8 cellular contexts compared by ENCODE assay signal in the genomic region with DNA sequence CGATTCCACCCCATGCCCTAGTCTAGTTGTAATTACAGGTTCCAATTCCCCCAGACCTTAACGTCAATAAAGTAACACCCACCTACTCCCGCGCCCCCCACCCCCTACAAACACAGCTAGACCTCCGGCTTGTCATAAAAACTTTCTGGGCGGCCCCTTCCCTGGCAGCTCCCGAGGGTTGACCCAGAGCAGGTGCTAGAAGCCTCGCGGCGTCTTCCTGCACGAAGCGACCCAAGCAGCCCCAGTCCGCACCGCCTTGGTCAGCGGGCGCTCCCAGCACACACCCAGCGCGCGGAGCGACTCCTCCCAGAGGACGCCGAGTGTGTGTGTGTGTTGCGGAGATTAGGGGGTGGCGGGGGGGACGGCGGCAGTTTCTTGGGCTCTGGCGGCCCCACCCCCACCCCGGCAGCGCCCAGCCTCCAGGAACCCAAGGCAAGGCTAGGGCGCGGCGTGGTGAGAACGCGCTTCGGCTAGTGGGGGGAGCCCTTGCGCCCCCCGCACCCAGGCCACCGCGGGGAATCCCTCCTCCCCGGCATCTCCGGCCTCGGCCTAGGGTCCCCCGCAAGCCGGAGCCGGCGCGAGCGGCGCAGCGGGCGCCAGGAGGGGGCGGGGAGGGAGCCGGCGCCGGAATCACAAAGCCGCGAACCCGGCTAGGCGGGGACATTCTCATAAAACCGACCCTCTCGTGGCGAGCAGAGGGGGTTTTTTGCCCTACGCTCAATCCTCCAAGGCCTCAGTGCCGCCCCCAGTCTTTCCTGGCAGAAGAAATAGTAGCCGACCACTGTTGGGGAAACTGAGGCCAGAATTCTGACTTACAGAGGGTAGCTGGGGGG. TPM values are rescaled to one million over a fixed set of nuclear protein-coding genes. Genes with fewer than 3 reads are reported as not detected.
DNase-seq lines count a peak whose midpoint lies in the region; ATAC-seq and TF ChIP-seq lines count a peak whose summit lies in the region.
"Had no signal": no experiment of that assay in that cellular context is flagged by ENCODE, and none has a peak within 500 bp of the region (broad histone marks: within the 10 kb centered on the region; RNA-seq: fewer than 3 reads in every experiment).

No MANE protein-coding gene starts in this region.

- no peaks in the 10 kb centered on the region for H3K36me3 ChIP-seq in WERI-Rb-1
- H3K36me3 ChIP-seq in iPS-15b (ENCODE audit: control insufficient read depth, insufficient read depth, low read length) = no peaks in the 10 kb centered on the region
- H3K36me3 ChIP-seq in sigmoid colon = no peaks in the 10 kb centered on the region

- no peak for TF ChIP-seq EP300 in sigmoid colon (IDR thresholded peaks at IDR 0.05)

- intact Hi-C loops in sigmoid colon (cut with DNase I) = loop anchor here (5.0 kb wide), 2 partner anchors 46 to 86 kb away; a partner anchor contains a TSS

- H3K4me3 ChIP-seq in WERI-Rb-1 (ENCODE audit: low read depth, low read length) (peak overlapping the region; percentile 58), iPS-15b (ENCODE audit: low read depth, low read length) (peak overlapping the region; percentile 89), sigmoid colon (peak overlapping the region; percentile 40 to 71 (median 66))

- no peak for ATAC-seq in HG03439 (IDR thresholded peaks at IDR 0.05; ENCODE audit: unreplicated experiment)
- no peak for ATAC-seq in GM21528 (IDR thresholded peaks at IDR 0.05; ENCODE audit: low FRiP score, unreplicated experiment)

- peak in 1 of 2 donors; percentile 75 for TF ChIP-seq POLR2A in sigmoid colon (IDR thresholded peaks at IDR 0.05)

- DNase-seq in HUDEP-2 (lab: John Stamatoyannopoulos, UW; ENCODE audit: unreplicated experiment in 76 of 76) (peak in 58 of 76 experiments; percentile 2 to 70 (median 49)), WERI-Rb-1 (peak; percentile 67), sigmoid colon (no peak), UCSD-AML1 (lab: John Stamatoyannopoulos, UW; ENCODE audit: unreplicated experiment) (no peak)
- DNase-seq: activated CD4-positive, CD25-positive, alpha-beta regulatory T cell had no signal

- peak overlapping the region; percentile 76 for H3K9ac ChIP-seq in iPS-15b (ENCODE audit: low read depth, low read length)

- H3K9me3 ChIP-seq in WERI-Rb-1 (ENCODE audit: severe bottlenecking) (no peaks in the 10 kb centered on the region), iPS-15b (ENCODE audit: control insufficient read depth, insufficient read depth, low read length) (no peaks in the 10 kb centered on the region), sigmoid colon (no peaks in the 10 kb centered on the region)

- H3K27me3 ChIP-seq in WERI-Rb-1 (ENCODE audit: insufficient read depth, low read depth, severe bottlenecking) (peaks cover 37% of the 10 kb centered on the region), iPS-15b (ENCODE audit: control insufficient read depth, insufficient read depth, low read length) (peaks cover 19% of the 10 kb centered on the region), sigmoid colon (peaks cover 22 to 74% (median 44%) of the 10 kb centered on the region in 3 donors)

- TF ChIP-seq CTCF in WERI-Rb-1 (IDR thresholded peaks at IDR 0.05; ENCODE audit: low read depth, low read length) = no peak
- no peak for TF ChIP-seq CTCF in sigmoid colon (IDR thresholded peaks at IDR 0.05)

- WGBS in sigmoid colon, 2 donors = 1% methylated on average over 65 of the region's 65 CpGs

- H3K27ac ChIP-seq in WERI-Rb-1 = no peak overlapping the region
- H3K27ac ChIP-seq in sigmoid colon = peak overlapping the region; percentile 71 to 79 (median 74)

- peaks cover 35% of the 10 kb centered on the region for H3K4me1 ChIP-seq in iPS-15b (ENCODE audit: control insufficient read depth, insufficient read depth, low read length)
- peaks cover 0 to 40% (median 38%) of the 10 kb centered on the region in 4 donors for H3K4me1 ChIP-seq in sigmoid colon

RNA-seq across cellular contexts. Expression of a gene that starts 2.2 kb away (rescaled TPM):
- total RNA-seq in sigmoid colon = 10 to 100 TPM in 3 of 4 donors, 1 to 10 TPM in 1; 8.6 to 19.4 (median 13.4) TPM
- polyA plus RNA-seq in sigmoid colon = 10 to 100 TPM in 2 of 3 donors, 1 to 10 TPM in 1; 9.0 to 47.2 (median 11.8) TPM

RNA-seq across cellular contexts. Expression of a gene that starts 47.7 kb away (rescaled TPM):
- total RNA-seq in sigmoid colon = 10 to 100 TPM; 47.7 to 88.3 (median 69.1) TPM
- polyA plus RNA-seq in sigmoid colon = 10 to 100 TPM; 34.2 to 52.6 (median 41.2) TPM

Comparison
In these comparisons a context has a peak if more than half of its experiments do, and no peak if none do; other contexts are left out.
1. DNase-seq: peak in HUDEP-2 (58 of 76) and WERI-Rb-1 (single experiment); none in sigmoid colon (single experiment) and UCSD-AML1 (single experiment).
2. Peak in every context shown above with its lines, with median percentiles within 50 percentile points of each other: H3K4me3 ChIP-seq.